Comparison of ENCODE assay signal across 19 cellular contexts in genomic region chr6:36636687-36637418, GRCh38. TPM values are rescaled to one million over a fixed set of nuclear protein-coding genes. Genes with fewer than 3 reads are reported as not detected.
DNase-seq lines count a peak whose midpoint lies in the region; ATAC-seq lines count a peak whose summit lies in the region.
"Had no signal": no experiment of that assay in that cellular context is flagged by ENCODE, and none has a peak within 500 bp of the region (broad histone marks: within the 10 kb centered on the region; RNA-seq: fewer than 3 reads in every experiment).

No MANE protein-coding gene starts in this region.

- H3K4me3 Mint-ChIP-seq in naive thymus-derived CD8-positive, alpha-beta T cell = no peak overlapping the region
- H3K4me3 Mint-ChIP-seq: B cell; CD4-positive, CD25-positive, alpha-beta regulatory T cell had no signal

- H3K9me3 ChIP-seq in BLaER1 treated with 17β-estradiol and CSF1 and Interleukin-3, amounts not matched to agents 10 nM and 100 nM (replicated peaks in 1 of 11) = no peaks in the 10 kb centered on the region
- no peaks in the 10 kb centered on the region for H3K9me3 ChIP-seq in iPS-15b (ENCODE audit: control insufficient read depth, insufficient read depth, low read length)

- H3K4me1 Mint-ChIP-seq in naive thymus-derived CD8-positive, alpha-beta T cell = peaks cover 0 to 6% (median 0%) of the 10 kb centered on the region in 4 donors
- H3K4me1 Mint-ChIP-seq: B cell; CD4-positive, CD25-positive, alpha-beta regulatory T cell had no signal

- H3K4me3 ChIP-seq in BLaER1 treated with 17β-estradiol and CSF1 and Interleukin-3, amounts not matched to agents 10 nM and 100 nM = no peak overlapping the region
- H3K4me3 ChIP-seq in iPS-15b (ENCODE audit: low read depth, low read length) = no peak overlapping the region

- H3K27me3 ChIP-seq in BLaER1 treated with 17β-estradiol and CSF1 and Interleukin-3, amounts not matched to agents 10 nM and 100 nM = no peaks in the 10 kb centered on the region
- H3K27me3 ChIP-seq in iPS-15b (ENCODE audit: control insufficient read depth, insufficient read depth, low read length) = no peaks in the 10 kb centered on the region

- DNase-seq in NCI-H69 (lab: John Stamatoyannopoulos, UW) = peak; percentile 45
- peak; percentile 42 for DNase-seq in posterior vena cava (ENCODE audit: low spot score)
- no peak for DNase-seq in cardiac septum (ENCODE audit: low spot score)
- DNase-seq in NCI-H1436 (lab: John Stamatoyannopoulos, UW) = no peak
- no peak for DNase-seq in naive thymus-derived CD8-positive, alpha-beta T cell
- DNase-seq: CD4-positive, CD25-positive, alpha-beta regulatory T cell; GOT3; Kasumi-1; NCI-H1694 treated with DMSO at 0.1 percent for 48 hours; NCI-H2081 treated with DMSO at 0.1 percent for 48 hours; NCI-H524 treated with DMSO at 0.1 percent for 48 hours; PC-3; RPMI8226; SHP77; SW 1271 had no signal

- POLR2A ChIA-PET in naive thymus-derived CD8-positive, alpha-beta T cell (lab: Charles Lee) = interaction anchor here (0.9 kb wide), 1 partner anchor 9 kb away, joined by 3 read pairs; no protein-coding TSS in a partner anchor

- no peaks in the 10 kb centered on the region for H4K20me1 ChIP-seq in BLaER1 treated with 17β-estradiol and CSF1 and Interleukin-3, amounts not matched to agents 10 nM and 100 nM

- peaks cover 0 to 4% (median 0%) of the 10 kb centered on the region in 5 donors for H3K27me3 Mint-ChIP-seq in naive thymus-derived CD8-positive, alpha-beta T cell
- H3K27me3 Mint-ChIP-seq: B cell had no signal

- H3K4me2 ChIP-seq in BLaER1 treated with 17β-estradiol and CSF1 and Interleukin-3, amounts not matched to agents 10 nM and 100 nM = peak overlapping the region; percentile 29 to 68 (median 60)

- H3K4me1 ChIP-seq in BLaER1 treated with 17β-estradiol and CSF1 and Interleukin-3, amounts not matched to agents 10 nM and 100 nM = peaks cover 50 to 88% (median 73%) of the 10 kb centered on the region in 10 experiments
- no peaks in the 10 kb centered on the region for H3K4me1 ChIP-seq in iPS-15b (ENCODE audit: control insufficient read depth, insufficient read depth, low read length)

- intact Hi-C loops in posterior vena cava (cut with DNase I) = no loop called here
- intact Hi-C loops in cardiac septum (cut with DNase I) = no loop called here

- no peak overlapping the region for H3K27ac Mint-ChIP-seq in naive thymus-derived CD8-positive, alpha-beta T cell
- H3K27ac Mint-ChIP-seq: B cell; CD4-positive, CD25-positive, alpha-beta regulatory T cell had no signal

- no peaks in the 10 kb centered on the region for H3K9me3 Mint-ChIP-seq in naive thymus-derived CD8-positive, alpha-beta T cell
- H3K9me3 Mint-ChIP-seq: CD4-positive, CD25-positive, alpha-beta regulatory T cell had no signal

- H3K27ac ChIP-seq in BLaER1 treated with 17β-estradiol and CSF1 and Interleukin-3, amounts not matched to agents 10 nM and 100 nM = peak overlapping the region in 7 of 11 experiments; percentile 1 to 37 (median 23); a peak in 8 of 22 replicates

- no peak overlapping the region; a peak in 2 of 22 replicates for H3K9ac ChIP-seq in BLaER1 treated with 17β-estradiol and CSF1 and Interleukin-3, amounts not matched to agents 10 nM and 100 nM
- peak overlapping the region; percentile 24 for H3K9ac ChIP-seq in iPS-15b (ENCODE audit: low read depth, low read length)

- ATAC-seq in naive thymus-derived CD8-positive, alpha-beta T cell = no peak
- ATAC-seq: HCT116, PC-3 had no signal

- H3K36me3 ChIP-seq in BLaER1 treated with 17β-estradiol and CSF1 and Interleukin-3, amounts not matched to agents 10 nM and 100 nM = no peaks in the 10 kb centered on the region
- H3K36me3 ChIP-seq in iPS-15b (ENCODE audit: control insufficient read depth, insufficient read depth, low read length) = no peaks in the 10 kb centered on the region

- no peaks in the 10 kb centered on the region for H3K36me3 Mint-ChIP-seq in naive thymus-derived CD8-positive, alpha-beta T cell
- H3K36me3 Mint-ChIP-seq: CD4-positive, CD25-positive, alpha-beta regulatory T cell had no signal

RNA-seq across cellular contexts. Expression of gene CDKN1A, which starts 41.7 kb away (rescaled TPM):
- total RNA-seq in posterior vena cava (100 to 1,000 TPM in 1 of 2 donors, 10 to 100 TPM in 1; 87.4 to 195 TPM), cardiac septum (113 TPM)
- 1 to 10 TPM; 1.9 to 2.7 TPM for total RNA-seq in naive thymus-derived CD8-positive, alpha-beta T cell
- 1 to 10 TPM in 1 of 3 donors, under 1 TPM in 2; 0.12 to 2.0 (median 0.28) TPM for polyA plus RNA-seq in naive thymus-derived CD8-positive, alpha-beta T cell

RNA-seq across cellular contexts. Expression of gene SRSF3, which starts 42.7 kb away (rescaled TPM):
- total RNA-seq in posterior vena cava = 100 to 1,000 TPM; 170 to 190 TPM
- 148 TPM for total RNA-seq in cardiac septum
- total RNA-seq in naive thymus-derived CD8-positive, alpha-beta T cell = 100 to 1,000 TPM; 357 to 359 TPM
- polyA plus RNA-seq in naive thymus-derived CD8-positive, alpha-beta T cell = 100 to 1,000 TPM; 268 to 375 (median 332) TPM

Comparison
In these comparisons a context has a peak if more than half of its experiments do, and no peak if none do; other contexts are left out.
1. DNase-seq: peak in NCI-H69 (single experiment) and posterior vena cava (single experiment); none in cardiac septum (single experiment), NCI-H1436 (single experiment) and naive thymus-derived CD8-positive, alpha-beta T cell (0 of 10).
2. RNA of gene CDKN1A, which starts 41.7 kb away (total RNA-seq): 87.4 to 195 TPM in posterior vena cava and 113 TPM in cardiac septum (single experiment); 1.9 to 2.7 TPM in naive thymus-derived CD8-positive, alpha-beta T cell; every median in the first group is over 10 times any median in the second.